31 cellular contexts compared by ENCODE assay signal in the genomic region with DNA sequence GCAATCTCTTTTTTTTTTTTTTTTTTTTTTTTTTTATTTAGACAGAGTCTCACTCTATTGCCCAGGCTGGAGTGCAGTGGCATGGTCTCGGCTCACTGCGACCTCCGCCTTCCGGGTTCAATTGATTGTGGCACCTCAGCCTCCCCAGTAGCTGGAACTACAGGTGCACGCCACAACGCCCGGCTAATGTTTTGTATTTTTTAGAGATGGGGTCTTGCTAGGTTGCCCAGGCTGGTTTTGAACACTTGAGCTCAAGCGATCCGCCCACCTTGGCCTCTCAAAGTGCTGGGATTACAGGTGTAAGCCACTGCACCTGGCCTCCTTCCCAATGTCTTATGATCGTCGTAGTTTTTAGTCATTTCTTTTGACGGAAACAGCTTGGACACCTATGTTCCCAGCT. TPM values are rescaled to one million over a fixed set of nuclear protein-coding genes. Genes with fewer than 3 reads are reported as not detected.
"Had no signal": no experiment of that assay in that cellular context is flagged by ENCODE, and none has a peak within 500 bp of the region (broad histone marks: within the 10 kb centered on the region; RNA-seq: fewer than 3 reads in every experiment).

No MANE protein-coding gene starts in this region.

- H3K27me3 Mint-ChIP-seq: naive thymus-derived CD8-positive, alpha-beta T cell; progenitor cell of endocrine pancreas; stimulated activated memory B cell treated with anti-CD40 and anti-IgM and Interleukin-4, amounts not matched to agents 10 μg/mL and 1 μg/mL and 100 μg/mL, for 72 hours; stimulated activated naive CD8-positive, alpha-beta T cell treated with anti-CD3 and anti-CD28 coated beads, Interleukin-15, amount 100 ng/mL, for 72 hours; type B pancreatic cell had no signal

- H3K36me3 ChIP-seq: neural progenitor cell, ovary, uterus had no signal

- H3K27ac Mint-ChIP-seq: nephron; neural progenitor cell; progenitor cell of endocrine pancreas; stimulated activated memory B cell treated with anti-CD40 and anti-IgM and Interleukin-4, amounts not matched to agents 10 μg/mL and 1 μg/mL and 100 μg/mL, for 72 hours; type B pancreatic cell had no signal

- H2AFZ ChIP-seq: neural progenitor cell, parathyroid adenoma had no signal

- DNase-seq: naive thymus-derived CD8-positive, alpha-beta T cell; occipital lobe; ovary; posterior cingulate gyrus; psoas muscle; spleen; stimulated activated CD4-positive, alpha-beta T cell treated with anti-CD3 and anti-CD28 coated beads, Interleukin-12 subunit alpha, Interleukin-12 subunit beta, amount 100 ng/mL, for 4 hours; stimulated activated CD4-positive, alpha-beta T cell treated with anti-CD3 and anti-CD28 coated beads, Interleukin-1b, Interleukin-23, amount 100 ng/mL, for 48 hours; stimulated activated CD4-positive, alpha-beta T cell treated with anti-CD3 and anti-CD28 coated beads, Interleukin-4, amount 100 ng/mL, for 1 hour; stimulated activated CD4-positive, alpha-beta T cell treated with anti-CD3 and anti-CD28 coated beads, Interleukin-4, amount 100 ng/mL, for 4 hours; stimulated activated CD8-positive, alpha-beta memory T cell treated with anti-CD3 and anti-CD28 coated beads, Interleukin-4, amount 100 ng/mL, for 48 hours; stimulated activated naive CD4-positive, alpha-beta T cell; stimulated activated naive CD8-positive, alpha-beta T cell treated with anti-CD3 and anti-CD28 coated beads, Interleukin-15, amount 100 ng/mL, for 72 hours; stimulated activated naive CD8-positive, alpha-beta T cell treated with anti-CD3 and anti-CD28 coated beads, Interleukin-15, Interleukin-2, amounts not matched to agents 100 U/mL and 50 U/mL, for 24 hours; substantia nigra; testis; tibial artery; transverse colon; upper lobe of right lung; uterus had no signal

- ATAC-seq: naive thymus-derived CD8-positive, alpha-beta T cell; psoas muscle; sciatic nerve; stimulated activated memory B cell treated with anti-CD40 and anti-IgM and Interleukin-4, amounts not matched to agents 10 μg/mL and 1 μg/mL and 100 μg/mL, for 72 hours; stimulated activated naive CD8-positive, alpha-beta T cell treated with anti-CD3 and anti-CD28 coated beads, Interleukin-15, amount 100 ng/mL, for 72 hours; stimulated activated naive CD8-positive, alpha-beta T cell treated with anti-CD3 and anti-CD28 coated beads, Interleukin-15, Interleukin-2, amounts not matched to agents 100 U/mL and 50 U/mL, for 24 hours had no signal

- H3K4me1 ChIP-seq: neural progenitor cell, parathyroid adenoma, psoas muscle, spleen, suprapubic skin, testis, tibial artery, transverse colon, upper lobe of right lung, uterus had no signal

- H3K4me2 ChIP-seq: neural progenitor cell, smooth muscle cell had no signal

- H3K27me3 ChIP-seq: neural progenitor cell, ovary, suprapubic skin, testis, tibial artery, upper lobe of right lung, uterus had no signal

- H3K4me3 ChIP-seq: neural progenitor cell, ovary, psoas muscle, skin epidermis, smooth muscle cell, spleen, suprapubic skin, testis, tibial artery, transverse colon, upper lobe of right lung, uterus had no signal

- H3K79me2 ChIP-seq: parathyroid adenoma had no signal

- H3K4me1 Mint-ChIP-seq: nephron, neural progenitor cell had no signal

- H3K27ac ChIP-seq: neural progenitor cell, ovary, parathyroid adenoma, psoas muscle, skin epidermis, spleen, suprapubic skin, testis, tibial artery, transverse colon, upper lobe of right lung, uterus had no signal

- H3K9me3 Mint-ChIP-seq: nephron; neural progenitor cell; stimulated activated memory B cell treated with anti-CD40 and anti-IgM and Interleukin-4, amounts not matched to agents 10 μg/mL and 1 μg/mL and 100 μg/mL, for 72 hours; stimulated activated naive CD8-positive, alpha-beta T cell treated with anti-CD3 and anti-CD28 coated beads, Interleukin-15, amount 100 ng/mL, for 72 hours; type B pancreatic cell had no signal

- H3K9ac ChIP-seq: neural progenitor cell, parathyroid adenoma had no signal

- H3K9me3 ChIP-seq: ovary, psoas muscle, spleen, suprapubic skin, testis, tibial artery, transverse colon, upper lobe of right lung, uterus had no signal

- H3K4me3 Mint-ChIP-seq: naive thymus-derived CD8-positive, alpha-beta T cell; nephron; neural progenitor cell; stimulated activated memory B cell treated with anti-CD40 and anti-IgM and Interleukin-4, amounts not matched to agents 10 μg/mL and 1 μg/mL and 100 μg/mL, for 72 hours; stimulated activated naive CD8-positive, alpha-beta T cell treated with anti-CD3 and anti-CD28 coated beads, Interleukin-15, amount 100 ng/mL, for 72 hours; type B pancreatic cell had no signal

RNA-seq across cellular contexts. Expression of a gene that starts 57.5 kb away (rescaled TPM):
- total RNA-seq: osteoblast, smooth muscle cell had no signal
- polyA plus RNA-seq: smooth muscle cell had no signal
